Comparison of ENCODE assay signal across 2 cellular contexts in the genomic region with DNA sequence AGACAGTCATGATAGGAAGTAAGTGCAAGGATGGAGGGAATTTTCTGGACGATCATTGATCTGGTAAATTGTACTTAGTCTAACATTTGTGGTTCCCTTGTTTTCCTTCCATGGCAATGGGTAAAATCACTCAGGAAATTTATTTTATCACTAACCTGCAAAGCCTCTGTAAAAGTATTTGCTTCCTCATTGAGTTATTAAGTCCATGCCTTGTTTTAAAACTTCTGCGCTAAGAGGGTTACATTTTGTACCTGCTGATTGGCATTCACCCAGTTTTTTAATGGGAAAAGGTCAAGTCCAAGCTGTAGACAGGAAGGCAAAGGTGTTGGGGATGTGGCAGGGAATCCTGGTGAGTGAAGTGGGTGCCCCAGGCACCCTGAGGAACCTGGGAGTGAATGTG.
TF ChIP-seq lines count a peak whose summit lies in the region.

No MANE protein-coding gene starts in this region.

TF ChIP-seq in A549, 52 proteins besides CTCF, POLR2A, EP300 and RAD21 (continued from another document):
- TF ChIP-seq, protein P1, sequence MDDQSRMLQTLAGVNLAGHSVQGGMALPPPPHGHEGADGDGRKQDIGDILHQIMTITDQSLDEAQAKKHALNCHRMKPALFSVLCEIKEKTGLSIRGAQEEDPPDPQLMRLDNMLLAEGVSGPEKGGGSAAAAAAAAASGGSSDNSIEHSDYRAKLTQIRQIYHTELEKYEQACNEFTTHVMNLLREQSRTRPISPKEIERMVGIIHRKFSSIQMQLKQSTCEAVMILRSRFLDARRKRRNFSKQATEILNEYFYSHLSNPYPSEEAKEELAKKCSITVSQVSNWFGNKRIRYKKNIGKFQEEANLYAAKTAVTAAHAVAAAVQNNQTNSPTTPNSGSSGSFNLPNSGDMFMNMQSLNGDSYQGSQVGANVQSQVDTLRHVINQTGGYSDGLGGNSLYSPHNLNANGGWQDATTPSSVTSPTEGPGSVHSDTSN (IDR thresholded peaks at IDR 0.05), result no peak

TF ChIP-seq in liver, 16 proteins besides CTCF, POLR2A, EP300 and RAD21 (continued from another document):
- TF ChIP-seq, protein P2, sequence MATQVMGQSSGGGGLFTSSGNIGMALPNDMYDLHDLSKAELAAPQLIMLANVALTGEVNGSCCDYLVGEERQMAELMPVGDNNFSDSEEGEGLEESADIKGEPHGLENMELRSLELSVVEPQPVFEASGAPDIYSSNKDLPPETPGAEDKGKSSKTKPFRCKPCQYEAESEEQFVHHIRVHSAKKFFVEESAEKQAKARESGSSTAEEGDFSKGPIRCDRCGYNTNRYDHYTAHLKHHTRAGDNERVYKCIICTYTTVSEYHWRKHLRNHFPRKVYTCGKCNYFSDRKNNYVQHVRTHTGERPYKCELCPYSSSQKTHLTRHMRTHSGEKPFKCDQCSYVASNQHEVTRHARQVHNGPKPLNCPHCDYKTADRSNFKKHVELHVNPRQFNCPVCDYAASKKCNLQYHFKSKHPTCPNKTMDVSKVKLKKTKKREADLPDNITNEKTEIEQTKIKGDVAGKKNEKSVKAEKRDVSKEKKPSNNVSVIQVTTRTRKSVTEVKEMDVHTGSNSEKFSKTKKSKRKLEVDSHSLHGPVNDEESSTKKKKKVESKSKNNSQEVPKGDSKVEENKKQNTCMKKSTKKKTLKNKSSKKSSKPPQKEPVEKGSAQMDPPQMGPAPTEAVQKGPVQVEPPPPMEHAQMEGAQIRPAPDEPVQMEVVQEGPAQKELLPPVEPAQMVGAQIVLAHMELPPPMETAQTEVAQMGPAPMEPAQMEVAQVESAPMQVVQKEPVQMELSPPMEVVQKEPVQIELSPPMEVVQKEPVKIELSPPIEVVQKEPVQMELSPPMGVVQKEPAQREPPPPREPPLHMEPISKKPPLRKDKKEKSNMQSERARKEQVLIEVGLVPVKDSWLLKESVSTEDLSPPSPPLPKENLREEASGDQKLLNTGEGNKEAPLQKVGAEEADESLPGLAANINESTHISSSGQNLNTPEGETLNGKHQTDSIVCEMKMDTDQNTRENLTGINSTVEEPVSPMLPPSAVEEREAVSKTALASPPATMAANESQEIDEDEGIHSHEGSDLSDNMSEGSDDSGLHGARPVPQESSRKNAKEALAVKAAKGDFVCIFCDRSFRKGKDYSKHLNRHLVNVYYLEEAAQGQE (IDR thresholded peaks at IDR 0.05), result no peak
- TF ChIP-seq SP1 (IDR thresholded peaks at IDR 0.05) (peak; percentile 15), RXRA (IDR thresholded peaks at IDR 0.05) (peak; percentile 33 to 41)
